ENCODE assay signal across 1 cellular context in genomic region chr17:74373838-74374606, GRCh38.
TF ChIP-seq lines count a peak whose summit lies in the region.

No MANE protein-coding gene starts in this region.

TF ChIP-seq in HepG2, 621 proteins besides CTCF, POLR2A, EP300 and RAD21 (continued from another document and continues in another):
- TF ChIP-seq CREB1 (IDR thresholded peaks at IDR 0.05) (no peak), CREB1 (CRISPR knock-in tag; IDR thresholded peaks at IDR 0.05) (0 out of 2 replicates have a peak, but pooled peaks have one; percentile 56), MBD4 (IDR thresholded peaks at IDR 0.05; ENCODE audit: borderline replicate concordance, low read length) (no peak), MTA1 (CRISPR knock-in tag; IDR thresholded peaks at IDR 0.05; ENCODE audit: borderline replicate concordance) (peak; percentile 38; the same call in 1 of the 2 replicates), ZBTB1 (CRISPR knock-in tag; IDR thresholded peaks at IDR 0.05; ENCODE audit: borderline replicate concordance) (no peak), ZNF652 (CRISPR knock-in tag; IDR thresholded peaks at IDR 0.05; ENCODE audit: borderline replicate concordance, low read depth) (no peak), NFIC (IDR thresholded peaks at IDR 0.05; ENCODE audit: low read length) (no peak), ERF (CRISPR knock-in tag; IDR thresholded peaks at IDR 0.05) (peak; percentile 94), ZNF468 (CRISPR knock-in tag; IDR thresholded peaks at IDR 0.05) (no peak), SMAD9 (CRISPR knock-in tag; IDR thresholded peaks at IDR 0.05) (no peak), CREB3 (CRISPR knock-in tag; IDR thresholded peaks at IDR 0.05) (no peak), ZKSCAN1 (IDR thresholded peaks at IDR 0.05; ENCODE audit: low read length) (peak; percentile 17; the same call in 1 of the 2 replicates), ZBTB7B (CRISPR knock-in tag; IDR thresholded peaks at IDR 0.05) (peak; percentile 96), CBX2 (IDR thresholded peaks at IDR 0.05; ENCODE audit: low read depth, low read length) (no peak), CBX2 (CRISPR knock-in tag; IDR thresholded peaks at IDR 0.05; ENCODE audit: low read depth) (no peak), ZNF225 (CRISPR knock-in tag; IDR thresholded peaks at IDR 0.05) (no peak), PRDM4 (CRISPR knock-in tag; IDR thresholded peaks at IDR 0.05; ENCODE audit: borderline replicate concordance) (no peak), ZNF614 (CRISPR knock-in tag; IDR thresholded peaks at IDR 0.05; ENCODE audit: borderline replicate concordance) (peak; percentile 94), ZNF768 (CRISPR knock-in tag; IDR thresholded peaks at IDR 0.05) (no peak), TEF (CRISPR knock-in tag; IDR thresholded peaks at IDR 0.05) (no peak), ZNF326 (CRISPR knock-in tag; IDR thresholded peaks at IDR 0.05; ENCODE audit: borderline replicate concordance) (no peak), PHB2 (IDR thresholded peaks at IDR 0.05; ENCODE audit: partially characterized antibody) (no peak), NFYB (CRISPR knock-in tag; IDR thresholded peaks at IDR 0.05) (no peak), PCBP1 (IDR thresholded peaks at IDR 0.05; ENCODE audit: borderline replicate concordance, low read depth, low read length) (no peak), NRL (CRISPR knock-in tag; IDR thresholded peaks at IDR 0.05; ENCODE audit: borderline replicate concordance) (no peak), MYNN (CRISPR knock-in tag; IDR thresholded peaks at IDR 0.05; ENCODE audit: low read depth) (no peak), ELF1 (CRISPR knock-in tag; IDR thresholded peaks at IDR 0.05) (peak; percentile 93), KDM4B (CRISPR knock-in tag; IDR thresholded peaks at IDR 0.05) (no peak), HMGA1 (CRISPR knock-in tag; conservative IDR thresholded peaks at IDR 0.05) (no peak), DR1 (CRISPR knock-in tag; IDR thresholded peaks at IDR 0.05) (no peak), MTF1 (CRISPR knock-in tag; IDR thresholded peaks at IDR 0.05) (no peak), ZBTB42 (CRISPR knock-in tag; IDR thresholded peaks at IDR 0.05) (no peak), ZNF335 (CRISPR knock-in tag; IDR thresholded peaks at IDR 0.05) (0 out of 2 replicates have a peak, but pooled peaks have one; percentile 48), HNRNPK (IDR thresholded peaks at IDR 0.05; ENCODE audit: low read depth, low read length, poor library complexity, severe bottlenecking) (no peak), TARDBP (CRISPR knock-in tag; IDR thresholded peaks at IDR 0.05) (peak; percentile 92; the same call in 1 of the 2 replicates), RBM39 (IDR thresholded peaks at IDR 0.05; ENCODE audit: low read depth, low read length, poor library complexity, severe bottlenecking) (no peak), ZNF530 (CRISPR knock-in tag; IDR thresholded peaks at IDR 0.05; ENCODE audit: low read depth) (no peak), ZNF703 (CRISPR knock-in tag; IDR thresholded peaks at IDR 0.05; ENCODE audit: borderline replicate concordance) (no peak), ZSCAN21 (CRISPR knock-in tag; IDR thresholded peaks at IDR 0.05; ENCODE audit: borderline replicate concordance) (peak; percentile 47; the same call in 1 of the 2 replicates), ZFP91 (CRISPR knock-in tag; IDR thresholded peaks at IDR 0.05; ENCODE audit: borderline replicate concordance) (peak; percentile 49; the same call in 1 of the 2 replicates), ZNF775 (CRISPR knock-in tag; IDR thresholded peaks at IDR 0.05; ENCODE audit: borderline replicate concordance) (no peak), NR1H2 (CRISPR knock-in tag; IDR thresholded peaks at IDR 0.05; ENCODE audit: borderline replicate concordance, low read depth) (no peak)
- TF ChIP-seq, protein P1, sequence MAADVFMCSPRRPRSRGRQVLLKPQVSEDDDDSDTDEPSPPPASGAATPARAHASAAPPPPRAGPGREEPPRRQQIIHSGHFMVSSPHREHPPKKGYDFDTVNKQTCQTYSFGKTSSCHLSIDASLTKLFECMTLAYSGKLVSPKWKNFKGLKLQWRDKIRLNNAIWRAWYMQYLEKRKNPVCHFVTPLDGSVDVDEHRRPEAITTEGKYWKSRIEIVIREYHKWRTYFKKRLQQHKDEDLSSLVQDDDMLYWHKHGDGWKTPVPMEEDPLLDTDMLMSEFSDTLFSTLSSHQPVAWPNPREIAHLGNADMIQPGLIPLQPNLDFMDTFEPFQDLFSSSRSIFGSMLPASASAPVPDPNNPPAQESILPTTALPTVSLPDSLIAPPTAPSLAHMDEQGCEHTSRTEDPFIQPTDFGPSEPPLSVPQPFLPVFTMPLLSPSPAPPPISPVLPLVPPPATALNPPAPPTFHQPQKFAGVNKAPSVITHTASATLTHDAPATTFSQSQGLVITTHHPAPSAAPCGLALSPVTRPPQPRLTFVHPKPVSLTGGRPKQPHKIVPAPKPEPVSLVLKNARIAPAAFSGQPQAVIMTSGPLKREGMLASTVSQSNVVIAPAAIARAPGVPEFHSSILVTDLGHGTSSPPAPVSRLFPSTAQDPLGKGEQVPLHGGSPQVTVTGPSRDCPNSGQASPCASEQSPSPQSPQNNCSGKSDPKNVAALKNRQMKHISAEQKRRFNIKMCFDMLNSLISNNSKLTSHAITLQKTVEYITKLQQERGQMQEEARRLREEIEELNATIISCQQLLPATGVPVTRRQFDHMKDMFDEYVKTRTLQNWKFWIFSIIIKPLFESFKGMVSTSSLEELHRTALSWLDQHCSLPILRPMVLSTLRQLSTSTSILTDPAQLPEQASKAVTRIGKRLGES (CRISPR knock-in tag; IDR thresholded peaks at IDR 0.05; ENCODE audit: borderline replicate concordance) = no peak
- TF ChIP-seq, protein P2, sequence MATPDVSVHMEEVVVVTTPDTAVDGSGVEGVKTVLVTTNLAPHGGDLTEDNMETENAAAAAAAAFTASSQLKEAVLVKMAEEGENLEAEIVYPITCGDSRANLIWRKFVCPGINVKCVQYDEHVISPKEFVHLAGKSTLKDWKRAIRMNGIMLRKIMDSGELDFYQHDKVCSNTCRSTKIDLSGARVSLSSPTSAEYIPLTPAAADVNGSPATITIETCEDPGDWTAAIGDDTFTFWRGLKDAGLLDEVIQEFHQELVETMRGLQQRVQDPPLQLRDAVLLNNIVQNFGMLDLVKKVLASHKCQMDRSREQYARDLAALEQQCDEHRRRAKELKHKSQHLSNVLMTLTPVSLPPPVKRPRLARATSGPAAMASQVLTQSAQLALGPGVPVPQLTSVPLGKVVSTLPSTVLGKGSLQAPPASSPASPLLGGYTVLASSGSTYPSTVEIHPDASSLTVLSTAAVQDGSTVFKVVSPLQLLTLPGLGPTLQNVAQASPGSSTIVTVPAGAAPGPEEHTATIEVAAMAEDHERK (CRISPR knock-in tag; IDR thresholded peaks at IDR 0.05; ENCODE audit: low read depth) = no peak
- TF ChIP-seq, protein P3, sequence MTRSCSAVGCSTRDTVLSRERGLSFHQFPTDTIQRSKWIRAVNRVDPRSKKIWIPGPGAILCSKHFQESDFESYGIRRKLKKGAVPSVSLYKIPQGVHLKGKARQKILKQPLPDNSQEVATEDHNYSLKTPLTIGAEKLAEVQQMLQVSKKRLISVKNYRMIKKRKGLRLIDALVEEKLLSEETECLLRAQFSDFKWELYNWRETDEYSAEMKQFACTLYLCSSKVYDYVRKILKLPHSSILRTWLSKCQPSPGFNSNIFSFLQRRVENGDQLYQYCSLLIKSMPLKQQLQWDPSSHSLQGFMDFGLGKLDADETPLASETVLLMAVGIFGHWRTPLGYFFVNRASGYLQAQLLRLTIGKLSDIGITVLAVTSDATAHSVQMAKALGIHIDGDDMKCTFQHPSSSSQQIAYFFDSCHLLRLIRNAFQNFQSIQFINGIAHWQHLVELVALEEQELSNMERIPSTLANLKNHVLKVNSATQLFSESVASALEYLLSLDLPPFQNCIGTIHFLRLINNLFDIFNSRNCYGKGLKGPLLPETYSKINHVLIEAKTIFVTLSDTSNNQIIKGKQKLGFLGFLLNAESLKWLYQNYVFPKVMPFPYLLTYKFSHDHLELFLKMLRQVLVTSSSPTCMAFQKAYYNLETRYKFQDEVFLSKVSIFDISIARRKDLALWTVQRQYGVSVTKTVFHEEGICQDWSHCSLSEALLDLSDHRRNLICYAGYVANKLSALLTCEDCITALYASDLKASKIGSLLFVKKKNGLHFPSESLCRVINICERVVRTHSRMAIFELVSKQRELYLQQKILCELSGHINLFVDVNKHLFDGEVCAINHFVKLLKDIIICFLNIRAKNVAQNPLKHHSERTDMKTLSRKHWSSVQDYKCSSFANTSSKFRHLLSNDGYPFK (CRISPR knock-in tag; IDR thresholded peaks at IDR 0.05; ENCODE audit: borderline replicate concordance) = 0 out of 2 replicates have a peak, but pooled peaks have one; percentile 14
- TF ChIP-seq, protein P4, sequence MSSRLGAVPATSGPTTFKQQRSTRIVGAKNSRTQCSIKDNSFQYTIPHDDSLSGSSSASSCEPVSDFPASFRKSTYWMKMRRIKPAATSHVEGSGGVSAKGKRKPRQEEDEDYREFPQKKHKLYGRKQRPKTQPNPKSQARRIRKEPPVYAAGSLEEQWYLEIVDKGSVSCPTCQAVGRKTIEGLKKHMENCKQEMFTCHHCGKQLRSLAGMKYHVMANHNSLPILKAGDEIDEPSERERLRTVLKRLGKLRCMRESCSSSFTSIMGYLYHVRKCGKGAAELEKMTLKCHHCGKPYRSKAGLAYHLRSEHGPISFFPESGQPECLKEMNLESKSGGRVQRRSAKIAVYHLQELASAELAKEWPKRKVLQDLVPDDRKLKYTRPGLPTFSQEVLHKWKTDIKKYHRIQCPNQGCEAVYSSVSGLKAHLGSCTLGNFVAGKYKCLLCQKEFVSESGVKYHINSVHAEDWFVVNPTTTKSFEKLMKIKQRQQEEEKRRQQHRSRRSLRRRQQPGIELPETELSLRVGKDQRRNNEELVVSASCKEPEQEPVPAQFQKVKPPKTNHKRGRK (CRISPR knock-in tag; IDR thresholded peaks at IDR 0.05) = no peak
- TF ChIP-seq, protein P5, sequence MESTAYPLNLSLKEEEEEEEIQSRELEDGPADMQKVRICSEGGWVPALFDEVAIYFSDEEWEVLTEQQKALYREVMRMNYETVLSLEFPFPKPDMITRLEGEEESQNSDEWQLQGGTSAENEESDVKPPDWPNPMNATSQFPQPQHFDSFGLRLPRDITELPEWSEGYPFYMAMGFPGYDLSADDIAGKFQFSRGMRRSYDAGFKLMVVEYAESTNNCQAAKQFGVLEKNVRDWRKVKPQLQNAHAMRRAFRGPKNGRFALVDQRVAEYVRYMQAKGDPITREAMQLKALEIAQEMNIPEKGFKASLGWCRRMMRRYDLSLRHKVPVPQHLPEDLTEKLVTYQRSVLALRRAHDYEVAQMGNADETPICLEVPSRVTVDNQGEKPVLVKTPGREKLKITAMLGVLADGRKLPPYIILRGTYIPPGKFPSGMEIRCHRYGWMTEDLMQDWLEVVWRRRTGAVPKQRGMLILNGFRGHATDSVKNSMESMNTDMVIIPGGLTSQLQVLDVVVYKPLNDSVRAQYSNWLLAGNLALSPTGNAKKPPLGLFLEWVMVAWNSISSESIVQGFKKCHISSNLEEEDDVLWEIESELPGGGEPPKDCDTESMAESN (CRISPR knock-in tag; conservative IDR thresholded peaks at IDR 0.05) = no peak
